8 cellular contexts compared by ENCODE assay signal in genomic region chr3:128784228-128784627, GRCh38. TPM values are rescaled to one million over a fixed set of nuclear protein-coding genes. Genes with fewer than 3 reads are reported as not detected.
A peak's percentile ranks its signal among the peaks of the same experiment; 100 is the strongest.
DNase-seq lines count a peak whose midpoint lies in the region; ATAC-seq and TF ChIP-seq lines count a peak whose summit lies in the region.

No MANE protein-coding gene starts in this region.

- H3K4me1 Mint-ChIP-seq in CD4-positive, alpha-beta T cell (ENCODE audit: low read depth): peaks cover 87% of the 10 kb centered on the region

- no peak for TF ChIP-seq POLR2A in NB4 (IDR thresholded peaks at IDR 0.05; ENCODE audit: extremely low read depth, insufficient read length)
- no peak for TF ChIP-seq POLR2A in heart left ventricle (IDR thresholded peaks at IDR 0.05)

- POLR2A ChIA-PET in CD4-positive, alpha-beta T cell (lab: Charles Lee): interaction anchor here (1.3 kb wide), 1 partner anchor 20 kb away, joined by 6 read pairs; no protein-coding TSS in a partner anchor

- peak; percentile 48 for TF ChIP-seq CTCF in CD4-positive, alpha-beta T cell (IDR thresholded peaks at IDR 0.05)
- peak; percentile 73 for TF ChIP-seq CTCF in NB4 (IDR thresholded peaks at IDR 0.05; ENCODE audit: low read depth, low read length)
- TF ChIP-seq CTCF in heart left ventricle (IDR thresholded peaks at IDR 0.05): peak; percentile 30 to 63 (median 45)

- peak; percentile 71 for ATAC-seq in CD4-positive, alpha-beta T cell (ENCODE audit: poor library complexity)
- ATAC-seq in heart left ventricle (peak; percentile 81 to 86 (median 84)), GM21526 (IDR thresholded peaks at IDR 0.05; ENCODE audit: low FRiP score, unreplicated experiment) (no peak)

- no peaks in the 10 kb centered on the region for H3K36me3 Mint-ChIP-seq in CD4-positive, alpha-beta T cell (ENCODE audit: low read depth)

- no peaks in the 10 kb centered on the region for H3K9me3 Mint-ChIP-seq in CD4-positive, alpha-beta T cell

- no peaks in the 10 kb centered on the region for H3K27me3 ChIP-seq in CD4-positive, alpha-beta T cell (ENCODE audit: control insufficient read depth, insufficient read depth, low read length)
- H3K27me3 ChIP-seq in heart left ventricle: no peaks in the 10 kb centered on the region

- DNase-seq in CD4-positive, alpha-beta T cell: peak; percentile 41 to 68 (median 58)
- DNase-seq in NB4 (ENCODE audit: low read depth) (peak; percentile 86), heart left ventricle (peak; percentile 40 to 75 (median 73)), NCI-H187 (lab: John Stamatoyannopoulos, UW) (no peak)
- peak; percentile 28 for DNase-seq in activated T-helper 9 cell treated with anti-CD3 and anti-CD28 coated beads, Interleukin-2, amount 50 U/mL, for 16 hours (ENCODE audit: low read depth)
- DNase-seq in stimulated activated CD4-positive, alpha-beta T cell treated with anti-CD3 and anti-CD28 coated beads, Interleukin-15, amount 100 ng/mL, for 24 hours: peak; percentile 70
- no peak for DNase-seq in NK-92 treated with Interleukin-12 subunit alpha and Interleukin-12 subunit beta, amount 100 ng/mL, for 24 hours (lab: John Stamatoyannopoulos, UW)

- peaks cover 4 to 98% (median 87%) of the 10 kb centered on the region in 12 donors for H3K4me1 ChIP-seq in heart left ventricle

- 60 to 62% (median 61%) methylated on average over 7 of the region's 7 CpGs for WGBS in heart left ventricle, 4 donors

- CTCF ChIA-PET in CD4-positive, alpha-beta T cell (lab: Charles Lee): interaction anchor here (1.1 to 1.4 kb wide), 2 partner anchors 25 to 103 kb away, joined by 3 to 6 read pairs; no protein-coding TSS in a partner anchor

- H3K27ac Mint-ChIP-seq in CD4-positive, alpha-beta T cell: peak overlapping the region; percentile 58

- H3K36me3 ChIP-seq in heart left ventricle: no peaks in the 10 kb centered on the region

- H3K4me3 Mint-ChIP-seq in CD4-positive, alpha-beta T cell: no peak overlapping the region

- H3K4me3 ChIP-seq in NB4 (ENCODE audit: low read depth, low read length) (no peak overlapping the region), heart left ventricle (no peak overlapping the region)

- no peaks in the 10 kb centered on the region for H3K27me3 Mint-ChIP-seq in CD4-positive, alpha-beta T cell

- H3K27ac ChIP-seq in CD4-positive, alpha-beta T cell (ENCODE audit: low read depth, low read length): no peak overlapping the region
- H3K27ac ChIP-seq in heart left ventricle: peak overlapping the region; percentile 18 to 83 (median 72)

- H3K9me3 ChIP-seq in CD4-positive, alpha-beta T cell (ENCODE audit: control insufficient read depth, low read length): no peaks in the 10 kb centered on the region
- H3K9me3 ChIP-seq in heart left ventricle: no peaks in the 10 kb centered on the region

- intact Hi-C loops in CD4-positive, alpha-beta T cell (cut with DNase I, micrococcal nuclease): loop anchor here (1.0 to 2.0 kb wide), 3 partner anchors 11 to 63 kb away; no protein-coding TSS in a partner anchor
- intact Hi-C loops in heart left ventricle (cut with DNase I): loop anchor here in 5 of 10 donors (2.0 to 10.0 kb wide), 5 partner anchors 49 to 63 kb away; partner anchors contain the start of gene RAB7A (in 3 of the 5)

RNA-seq across cellular contexts. Expression of gene RAB7A, which starts 58.2 kb away (rescaled TPM):
- 100 to 1,000 TPM; 113 to 121 TPM for total RNA-seq in CD4-positive, alpha-beta T cell
- total RNA-seq in heart left ventricle: 100 to 1,000 TPM; 143 to 343 (median 257) TPM
- polyA plus RNA-seq in heart left ventricle: 100 to 1,000 TPM; 180 to 244 TPM

Comparison
In these comparisons a context has a peak if more than half of its experiments do, and no peak if none do; other contexts are left out.
1. DNase-seq: peak in CD4-positive, alpha-beta T cell (10 of 10), NB4 (single experiment), activated T-helper 9 cell treated with anti-CD3 and anti-CD28 coated beads, Interleukin-2, amount 50 U/mL, for 16 hours (single experiment), heart left ventricle (5 of 5) and stimulated activated CD4-positive, alpha-beta T cell treated with anti-CD3 and anti-CD28 coated beads, Interleukin-15, amount 100 ng/mL, for 24 hours (single experiment); none in NK-92 treated with Interleukin-12 subunit alpha and Interleukin-12 subunit beta, amount 100 ng/mL, for 24 hours (single experiment) and NCI-H187 (0 of 2).
2. Peak in every context shown above with its lines, with median percentiles within 50 percentile points of each other: CTCF ChIP-seq.